21 cellular contexts compared by ENCODE assay signal in the genomic region with DNA sequence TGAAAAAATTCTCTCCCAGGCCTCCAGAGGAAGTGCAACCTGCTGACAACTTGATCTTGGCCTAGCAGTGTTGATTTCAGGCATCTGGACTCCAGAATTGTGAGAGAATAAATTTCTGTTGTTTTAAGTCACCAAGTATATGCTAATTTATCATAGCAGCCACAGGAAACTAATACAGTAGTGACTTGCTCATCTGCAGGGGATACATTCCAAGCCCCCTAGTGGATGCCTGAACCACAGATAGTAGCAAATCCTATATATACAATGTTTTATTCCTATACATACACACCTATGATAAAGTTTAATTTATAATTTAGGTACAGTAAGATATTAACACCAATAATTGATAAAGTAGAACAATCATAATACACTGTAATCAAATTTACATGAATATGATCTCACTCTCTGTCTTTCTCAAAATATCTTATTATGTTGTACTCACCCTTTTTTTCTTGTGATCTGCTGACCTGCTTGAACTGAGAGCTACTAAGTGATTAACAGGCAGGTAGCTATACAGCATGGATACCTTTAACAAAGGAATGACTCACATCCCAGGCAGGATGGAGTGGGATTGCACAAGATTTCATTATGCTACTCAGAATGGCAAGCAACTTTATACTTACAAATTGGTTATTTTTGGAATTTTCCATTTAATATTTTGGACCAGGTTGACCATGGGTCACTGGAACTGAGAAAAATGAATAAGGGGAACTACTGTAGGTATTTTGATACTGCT.
DNase-seq lines count a peak whose midpoint lies in the region; ATAC-seq and TF ChIP-seq lines count a peak whose summit lies in the region.
"Had no signal": no experiment of that assay in that cellular context is flagged by ENCODE, and none has a peak within 500 bp of the region (broad histone marks: within the 10 kb centered on the region; RNA-seq: fewer than 3 reads in every experiment).

No MANE protein-coding gene starts in this region.

- DNase-seq in DMS53 treated with DMSO at 0.1 percent for 48 hours (lab: John Stamatoyannopoulos, UW; ENCODE audit: unreplicated experiment) (peak; percentile 83), NAMALWA (ENCODE audit: low spot score) (peak; percentile 15), choroid plexus epithelial cell (ENCODE audit: low read depth) (peak; percentile 11), left lung (no peak), tibial artery (no peak), right atrium auricular region (ENCODE audit: low spot score) (no peak)
- DNase-seq in activated CD4-positive, alpha-beta T cell treated with anti-CD3 and anti-CD28 coated beads, Interleukin-2, amount 10 ng/mL, durations not matched to agents 7 days and 5 days: no peak
- no peak for DNase-seq in activated CD4-positive, alpha-beta T cell treated with anti-CD3 and anti-CD28 coated beads for 1 hour
- DNase-seq: activated gamma-delta T cell; anterior cingulate cortex; GF-D8; heart left ventricle; kidney; midbrain; NCI-H2171 treated with DMSO at 0.1 percent for 48 hours; RPMI8226; stimulated activated CD4-positive, alpha-beta T cell treated with anti-CD3 and anti-CD28 coated beads, Interleukin-2, amount 100 ng/mL, for 48 hours; T-helper 17 cell had no signal

- H3K27ac ChIP-seq in left lung (no peak overlapping the region), tibial artery (no peak overlapping the region), right atrium auricular region (no peak overlapping the region)
- H3K27ac ChIP-seq: esophagus muscularis mucosa, heart left ventricle had no signal

- no peak overlapping the region for H3K27ac Mint-ChIP-seq in activated CD4-positive, alpha-beta T cell treated with anti-CD3 and anti-CD28 coated beads, Interleukin-2, amount 10 ng/mL, durations not matched to agents 7 days and 5 days
- H3K27ac Mint-ChIP-seq: T-helper 17 cell had no signal

- H3K4me3 ChIP-seq in choroid plexus epithelial cell (ENCODE audit: low read depth, low read length) (no peak overlapping the region), left lung (no peak overlapping the region), tibial artery (no peak overlapping the region), right atrium auricular region (no peak overlapping the region)
- H3K4me3 ChIP-seq: esophagus muscularis mucosa, HAP-1, heart left ventricle had no signal

- H3K4me3 Mint-ChIP-seq in activated CD4-positive, alpha-beta T cell treated with anti-CD3 and anti-CD28 coated beads, Interleukin-2, amount 10 ng/mL, durations not matched to agents 7 days and 5 days: no peak overlapping the region
- H3K4me3 Mint-ChIP-seq: T-helper 17 cell had no signal

- H3K27me3 ChIP-seq in left lung: no peaks in the 10 kb centered on the region
- no peaks in the 10 kb centered on the region for H3K27me3 ChIP-seq in tibial artery
- H3K27me3 ChIP-seq in right atrium auricular region: no peaks in the 10 kb centered on the region
- H3K27me3 ChIP-seq: esophagus muscularis mucosa, heart left ventricle had no signal

- no peaks in the 10 kb centered on the region for H3K4me1 Mint-ChIP-seq in activated CD4-positive, alpha-beta T cell treated with anti-CD3 and anti-CD28 coated beads, Interleukin-2, amount 10 ng/mL, durations not matched to agents 7 days and 5 days
- H3K4me1 Mint-ChIP-seq: T-helper 17 cell had no signal

- ATAC-seq in left lung: peak; percentile 18
- ATAC-seq: heart left ventricle, sciatic nerve, T-helper 17 cell had no signal

- intact Hi-C loops in left lung (cut with DNase I): no loop called here
- intact Hi-C loops in tibial artery (cut with DNase I; ENCODE audit: low total_unique reads): no loop called here

- CTCF ChIA-PET in activated CD4-positive, alpha-beta T cell treated with anti-CD3 and anti-CD28 coated beads, Interleukin-2, amount 10 ng/mL, durations not matched to agents 7 days and 5 days (lab: Charles Lee): no interaction called here

- H3K9me3 Mint-ChIP-seq in activated CD4-positive, alpha-beta T cell treated with anti-CD3 and anti-CD28 coated beads, Interleukin-2, amount 10 ng/mL, durations not matched to agents 7 days and 5 days: no peaks in the 10 kb centered on the region

- H3K36me3 ChIP-seq in left lung (no peaks in the 10 kb centered on the region), tibial artery (no peaks in the 10 kb centered on the region), right atrium auricular region (no peaks in the 10 kb centered on the region)
- H3K36me3 ChIP-seq: esophagus muscularis mucosa, HAP-1, heart left ventricle had no signal

- H3K9me3 ChIP-seq in left lung (no peaks in the 10 kb centered on the region), tibial artery (no peaks in the 10 kb centered on the region), right atrium auricular region (no peaks in the 10 kb centered on the region)
- H3K9me3 ChIP-seq: esophagus muscularis mucosa, HAP-1 had no signal

- POLR2A ChIA-PET in activated CD4-positive, alpha-beta T cell treated with anti-CD3 and anti-CD28 coated beads, Interleukin-2, amount 10 ng/mL, durations not matched to agents 7 days and 5 days (lab: Charles Lee): no interaction called here

- H3K27me3 Mint-ChIP-seq in activated CD4-positive, alpha-beta T cell treated with anti-CD3 and anti-CD28 coated beads, Interleukin-2, amount 10 ng/mL, durations not matched to agents 7 days and 5 days: no peaks in the 10 kb centered on the region

- H3K4me1 ChIP-seq in left lung (no peaks in the 10 kb centered on the region), tibial artery (no peaks in the 10 kb centered on the region), right atrium auricular region (no peaks in the 10 kb centered on the region)
- H3K4me1 ChIP-seq: esophagus muscularis mucosa, HAP-1, heart left ventricle had no signal

- TF ChIP-seq CTCF in choroid plexus epithelial cell (conservative IDR thresholded peaks at IDR 0.05; ENCODE audit: low read depth, low read length) (peak; percentile 19), left lung (IDR thresholded peaks at IDR 0.05) (no peak), tibial artery (IDR thresholded peaks at IDR 0.05) (no peak), right atrium auricular region (IDR thresholded peaks at IDR 0.05) (no peak)

- H3K36me3 Mint-ChIP-seq in activated CD4-positive, alpha-beta T cell treated with anti-CD3 and anti-CD28 coated beads, Interleukin-2, amount 10 ng/mL, durations not matched to agents 7 days and 5 days (ENCODE audit: low read depth): no peaks in the 10 kb centered on the region

Comparison
In these comparisons a context has a peak if more than half of its experiments do, and no peak if none do; other contexts are left out.
1. DNase-seq: peak in DMS53 treated with DMSO at 0.1 percent for 48 hours (single experiment), NAMALWA (single experiment) and choroid plexus epithelial cell (single experiment); none in left lung (0 of 2), activated CD4-positive, alpha-beta T cell treated with anti-CD3 and anti-CD28 coated beads, Interleukin-2, amount 10 ng/mL, durations not matched to agents 7 days and 5 days (single experiment), activated CD4-positive, alpha-beta T cell treated with anti-CD3 and anti-CD28 coated beads for 1 hour (single experiment), tibial artery (0 of 2) and right atrium auricular region (single experiment).